Comparison of ENCODE assay signal across 11 cellular contexts in the genomic region with DNA sequence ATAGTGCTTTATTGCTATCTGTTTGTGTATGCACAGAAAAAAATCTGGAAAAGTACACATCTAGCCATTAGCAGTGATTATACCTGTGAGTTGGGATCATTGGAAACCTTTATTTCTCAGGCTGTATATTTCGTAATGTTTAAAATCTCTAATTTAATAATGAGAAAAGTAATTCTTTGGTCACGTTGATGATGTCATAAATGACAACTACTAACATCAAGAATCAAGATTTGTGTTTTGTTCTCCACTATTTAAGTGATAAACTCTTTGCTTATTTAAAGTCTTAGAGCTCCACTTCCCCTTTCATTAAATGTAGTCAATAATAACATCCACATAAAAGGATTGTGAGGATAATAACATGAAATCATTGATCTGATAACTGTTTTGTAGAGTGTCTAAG.
"Had no signal": no experiment of that assay in that cellular context is flagged by ENCODE, and none has a peak within 500 bp of the region (broad histone marks: within the 10 kb centered on the region; RNA-seq: fewer than 3 reads in every experiment).

No MANE protein-coding gene starts in this region.

- H3K4me1 ChIP-seq: HAP-1 had no signal

- ATAC-seq: GM23338, HCT116 had no signal

- H3K4me2 ChIP-seq: GM23338 had no signal

- H3K27ac ChIP-seq: GM23248 had no signal

- H3K36me3 ChIP-seq: HAP-1 had no signal

- DNase-seq: GM23248, GOT3, H7, H9, HCEC 1CT, HFFc6 had no signal

- FAIRE-seq: H1, H54 had no signal

- H3K9ac ChIP-seq: GM23248 had no signal

- H2AFZ ChIP-seq: GM23248, GM23338 had no signal

- H3K4me3 ChIP-seq: GM23248, GM23338, HAP-1 had no signal

- H3K9me3 ChIP-seq: HAP-1 had no signal
